Comparison of ENCODE assay signal across 10 cellular contexts in genomic region chr14:71478542-71478941, GRCh38.
DNase-seq lines count a peak whose midpoint lies in the region; FAIRE-seq and TF ChIP-seq lines count a peak whose summit lies in the region.
"Had no signal": no experiment of that assay in that cellular context is flagged by ENCODE, and none has a peak within 500 bp of the region (broad histone marks: within the 10 kb centered on the region; RNA-seq: fewer than 3 reads in every experiment).

No MANE protein-coding gene starts in this region.

- peaks cover 6% of the 10 kb centered on the region for H3K36me3 Mint-ChIP-seq in activated naive CD4-positive, alpha-beta T cell treated with anti-CD3 and anti-CD28 coated beads, Interleukin-2, amount 50 U/mL, for 24 hours
- H3K36me3 Mint-ChIP-seq in activated naive CD4-positive, alpha-beta T cell treated with anti-CD3 and anti-CD28 coated beads, Interleukin-2, amount 10 ng/mL, durations not matched to agents 7 days and 5 days = peaks cover 8% of the 10 kb centered on the region
- H3K36me3 Mint-ChIP-seq in stimulated activated naive CD8-positive, alpha-beta T cell treated with anti-CD3 and anti-CD28 coated beads, Interleukin-15, Interleukin-2, amounts not matched to agents 100 ng/mL and 50 ng/mL, for 24 hours (ENCODE audit: low read depth) = peaks cover 25% of the 10 kb centered on the region

- no peak overlapping the region for H3K4me3 ChIP-seq in fibroblast of the aortic adventitia (ENCODE audit: low read depth, low read length)

- no peaks in the 10 kb centered on the region for H3K27me3 Mint-ChIP-seq in activated naive CD4-positive, alpha-beta T cell treated with anti-CD3 and anti-CD28 coated beads, Interleukin-2, amount 50 U/mL, for 24 hours
- no peaks in the 10 kb centered on the region for H3K27me3 Mint-ChIP-seq in activated naive CD4-positive, alpha-beta T cell treated with anti-CD3 and anti-CD28 coated beads, Interleukin-2, amount 10 ng/mL, durations not matched to agents 7 days and 5 days
- no peaks in the 10 kb centered on the region for H3K27me3 Mint-ChIP-seq in stimulated activated naive CD8-positive, alpha-beta T cell treated with anti-CD3 and anti-CD28 coated beads, Interleukin-15, Interleukin-2, amounts not matched to agents 100 ng/mL and 50 ng/mL, for 24 hours

- H3K27ac Mint-ChIP-seq in activated naive CD4-positive, alpha-beta T cell treated with anti-CD3 and anti-CD28 coated beads, Interleukin-2, amount 50 U/mL, for 24 hours = peak overlapping the region; percentile 25
- no peak overlapping the region for H3K27ac Mint-ChIP-seq in activated naive CD4-positive, alpha-beta T cell treated with anti-CD3 and anti-CD28 coated beads, Interleukin-2, amount 10 ng/mL, durations not matched to agents 7 days and 5 days
- peak overlapping the region; percentile 80 for H3K27ac Mint-ChIP-seq in stimulated activated naive CD8-positive, alpha-beta T cell treated with anti-CD3 and anti-CD28 coated beads, Interleukin-15, Interleukin-2, amounts not matched to agents 100 ng/mL and 50 ng/mL, for 24 hours

- no peaks in the 10 kb centered on the region for H3K9me3 Mint-ChIP-seq in activated naive CD4-positive, alpha-beta T cell treated with anti-CD3 and anti-CD28 coated beads, Interleukin-2, amount 50 U/mL, for 24 hours
- H3K9me3 Mint-ChIP-seq in activated naive CD4-positive, alpha-beta T cell treated with anti-CD3 and anti-CD28 coated beads, Interleukin-2, amount 10 ng/mL, durations not matched to agents 7 days and 5 days = no peaks in the 10 kb centered on the region
- no peaks in the 10 kb centered on the region for H3K9me3 Mint-ChIP-seq in stimulated activated naive CD8-positive, alpha-beta T cell treated with anti-CD3 and anti-CD28 coated beads, Interleukin-15, Interleukin-2, amounts not matched to agents 100 ng/mL and 50 ng/mL, for 24 hours

- no peak overlapping the region for H3K4me3 Mint-ChIP-seq in activated naive CD4-positive, alpha-beta T cell treated with anti-CD3 and anti-CD28 coated beads, Interleukin-2, amount 50 U/mL, for 24 hours
- H3K4me3 Mint-ChIP-seq in activated naive CD4-positive, alpha-beta T cell treated with anti-CD3 and anti-CD28 coated beads, Interleukin-2, amount 10 ng/mL, durations not matched to agents 7 days and 5 days = no peak overlapping the region
- H3K4me3 Mint-ChIP-seq in stimulated activated naive CD8-positive, alpha-beta T cell treated with anti-CD3 and anti-CD28 coated beads, Interleukin-15, Interleukin-2, amounts not matched to agents 100 ng/mL and 50 ng/mL, for 24 hours = peak overlapping the region; percentile 27

- FAIRE-seq in GM12892 (lab: Jason Lieb, UNC) = no peak

- H3K4me1 Mint-ChIP-seq in activated naive CD4-positive, alpha-beta T cell treated with anti-CD3 and anti-CD28 coated beads, Interleukin-2, amount 50 U/mL, for 24 hours = peaks cover 47% of the 10 kb centered on the region
- peaks cover 23% of the 10 kb centered on the region for H3K4me1 Mint-ChIP-seq in activated naive CD4-positive, alpha-beta T cell treated with anti-CD3 and anti-CD28 coated beads, Interleukin-2, amount 10 ng/mL, durations not matched to agents 7 days and 5 days
- peaks cover 57% of the 10 kb centered on the region for H3K4me1 Mint-ChIP-seq in stimulated activated naive CD8-positive, alpha-beta T cell treated with anti-CD3 and anti-CD28 coated beads, Interleukin-15, Interleukin-2, amounts not matched to agents 100 ng/mL and 50 ng/mL, for 24 hours (ENCODE audit: low read depth)

- no peak for TF ChIP-seq POLR2A in GM12892 (IDR thresholded peaks at IDR 0.05; ENCODE audit: low read depth, low read length)

- TF ChIP-seq CTCF in fibroblast of the aortic adventitia (IDR thresholded peaks at IDR 0.05; ENCODE audit: insufficient read depth, low read length) = no peak

- CTCF ChIA-PET in activated naive CD4-positive, alpha-beta T cell treated with anti-CD3 and anti-CD28 coated beads, Interleukin-2, amount 10 ng/mL, durations not matched to agents 7 days and 5 days (lab: Charles Lee) = no interaction called here

- no peak for DNase-seq in activated naive CD4-positive, alpha-beta T cell treated with anti-CD3 and anti-CD28 coated beads, Interleukin-2, amount 10 ng/mL, durations not matched to agents 7 days and 5 days
- DNase-seq in SKM-1 treated with dmso at 0.1 percent for 144 hours (lab: John Stamatoyannopoulos, UW; ENCODE audit: unreplicated experiment) = peak; percentile 63
- DNase-seq in fibroblast of the aortic adventitia (ENCODE audit: low read depth) = peak; percentile 49
- DNase-seq in NCI-H187 treated with DMSO at 0.1 percent for 48 hours (lab: John Stamatoyannopoulos, UW) = no peak
- no peak for DNase-seq in SK-N-DZ (ENCODE audit: low spot score)
- DNase-seq in GM12892 (ENCODE audit: insufficient read length) = no peak
- DNase-seq: activated CD4-positive, CD25-positive, alpha-beta regulatory T cell; COR-L47 had no signal

Comparison
In these comparisons a context has a peak if more than half of its experiments do, and no peak if none do; other contexts are left out.
1. DNase-seq: peak in SKM-1 treated with dmso at 0.1 percent for 144 hours (single experiment) and fibroblast of the aortic adventitia (single experiment); none in activated naive CD4-positive, alpha-beta T cell treated with anti-CD3 and anti-CD28 coated beads, Interleukin-2, amount 10 ng/mL, durations not matched to agents 7 days and 5 days (single experiment), NCI-H187 treated with DMSO at 0.1 percent for 48 hours (single experiment), SK-N-DZ (single experiment) and GM12892 (single experiment).